Comparison of ENCODE assay signal across 12 cellular contexts in genomic region chr1:178126790-178127189, GRCh38.
DNase-seq lines count a peak whose midpoint lies in the region; ATAC-seq lines count a peak whose summit lies in the region.
"Had no signal": no experiment of that assay in that cellular context is flagged by ENCODE, and none has a peak within 500 bp of the region (broad histone marks: within the 10 kb centered on the region; RNA-seq: fewer than 3 reads in every experiment).

No MANE protein-coding gene starts in this region.

- peak; percentile 70 for DNase-seq in AG20443 (ENCODE audit: low spot score)
- peak; percentile 93 for DNase-seq in amniotic epithelial cell (ENCODE audit: low read depth)
- peak; percentile 9 for DNase-seq in left kidney (ENCODE audit: low read depth, low spot score)
- no peak for DNase-seq in activated T-cell treated with anti-CD3 and anti-CD28 coated beads, Interleukin-2, amount 50 U/mL, for 1 hour
- DNase-seq in NCI-H2029 treated with DMSO at 0.1 percent for 48 hours (lab: John Stamatoyannopoulos, UW): no peak
- DNase-seq: activated T-cell treated with anti-CD3 and anti-CD28 coated beads, Interleukin-2, amount 50 U/mL, for 4 hours; GF-D8; thyroid gland had no signal

- peak; percentile 59 for ATAC-seq in HG02973 (IDR thresholded peaks at IDR 0.05; ENCODE audit: unreplicated experiment)
- no peak for ATAC-seq in GM21825 (IDR thresholded peaks at IDR 0.05; ENCODE audit: unreplicated experiment)
- no peak for ATAC-seq in HG03175 (IDR thresholded peaks at IDR 0.05; ENCODE audit: unreplicated experiment)
- ATAC-seq: K562 had no signal

Comparison
In these comparisons a context has a peak if more than half of its experiments do, and no peak if none do; other contexts are left out.
1. DNase-seq: peak in AG20443 (single experiment), amniotic epithelial cell (single experiment) and left kidney (single experiment); none in activated T-cell treated with anti-CD3 and anti-CD28 coated beads, Interleukin-2, amount 50 U/mL, for 1 hour (single experiment) and NCI-H2029 treated with DMSO at 0.1 percent for 48 hours (single experiment).